9 cellular contexts compared by ENCODE assay signal in the genomic region with DNA sequence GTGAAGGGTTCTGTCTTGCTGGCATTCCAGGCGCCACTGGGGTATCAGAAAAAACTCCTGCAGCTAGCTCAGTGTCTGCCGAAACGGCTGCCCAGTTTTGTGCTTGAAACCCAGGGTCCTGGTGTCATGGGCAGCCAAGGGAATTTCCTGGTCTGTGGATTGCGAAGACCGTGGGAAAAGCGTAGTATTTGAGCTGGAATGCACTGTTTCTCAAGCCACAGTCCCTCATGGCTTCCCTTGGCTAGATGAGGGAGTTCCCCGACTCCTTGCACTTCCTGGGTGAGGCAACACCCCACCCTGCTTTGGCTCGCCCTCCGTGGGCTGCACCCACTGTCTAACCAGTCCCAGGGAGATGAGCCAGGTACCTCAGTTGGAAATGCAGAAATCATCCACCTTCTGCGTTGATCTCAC. TPM values are rescaled to one million over a fixed set of nuclear protein-coding genes. Genes with fewer than 3 reads are reported as not detected.
A peak's percentile ranks its signal among the peaks of the same experiment; 100 is the strongest.
DNase-seq lines count a peak whose midpoint lies in the region; ATAC-seq and TF ChIP-seq lines count a peak whose summit lies in the region.
"Had no signal": no experiment of that assay in that cellular context is flagged by ENCODE, and none has a peak within 500 bp of the region (broad histone marks: within the 10 kb centered on the region; RNA-seq: fewer than 3 reads in every experiment).

No MANE protein-coding gene starts in this region.

- no peak for TF ChIP-seq EP300 in gastroesophageal sphincter (IDR thresholded peaks at IDR 0.05)

- H3K27me3 Mint-ChIP-seq in activated CD4-positive, alpha-beta T cell treated with anti-CD3 and anti-CD28 coated beads, Interleukin-2, amount 10 ng/mL, durations not matched to agents 7 days and 5 days: no peaks in the 10 kb centered on the region
- H3K27me3 Mint-ChIP-seq in activated T-helper 1 cell treated with anti-CD3 and anti-CD28 coated beads, Interleukin-12 subunit alpha, Interleukin-12 subunit beta, Interleukin-2, Interleukin-4 antibody, amounts not matched to agents 30 ng/mL and 10 ng/mL and 1 ng/mL, durations not matched to agents 14 hours and 24 hours and 36 hours (ENCODE audit: insufficient read depth): no peaks in the 10 kb centered on the region

- peaks cover 0 to 86% of the 10 kb centered on the region in 2 donors for H3K36me3 ChIP-seq in gastroesophageal sphincter

- H3K36me3 Mint-ChIP-seq in activated CD4-positive, alpha-beta T cell treated with anti-CD3 and anti-CD28 coated beads, Interleukin-2, amount 10 ng/mL, durations not matched to agents 7 days and 5 days (ENCODE audit: low read depth): peaks cover 67% of the 10 kb centered on the region
- peaks cover 49% of the 10 kb centered on the region for H3K36me3 Mint-ChIP-seq in activated T-helper 1 cell treated with anti-CD3 and anti-CD28 coated beads, Interleukin-12 subunit alpha, Interleukin-12 subunit beta, Interleukin-2, Interleukin-4 antibody, amounts not matched to agents 30 ng/mL and 10 ng/mL and 1 ng/mL, durations not matched to agents 14 hours and 24 hours and 36 hours (ENCODE audit: low read depth)

- H3K27ac Mint-ChIP-seq in activated CD4-positive, alpha-beta T cell treated with anti-CD3 and anti-CD28 coated beads, Interleukin-2, amount 10 ng/mL, durations not matched to agents 7 days and 5 days: peak overlapping the region; percentile 85
- peak overlapping the region; percentile 83 for H3K27ac Mint-ChIP-seq in activated T-helper 1 cell treated with anti-CD3 and anti-CD28 coated beads, Interleukin-12 subunit alpha, Interleukin-12 subunit beta, Interleukin-2, Interleukin-4 antibody, amounts not matched to agents 30 ng/mL and 10 ng/mL and 1 ng/mL, durations not matched to agents 14 hours and 24 hours and 36 hours

- TF ChIP-seq POLR2A in gastroesophageal sphincter (IDR thresholded peaks at IDR 0.05): no peak

- CTCF ChIA-PET in activated CD4-positive, alpha-beta T cell treated with anti-CD3 and anti-CD28 coated beads, Interleukin-2, amount 10 ng/mL, durations not matched to agents 7 days and 5 days (lab: Charles Lee): interaction anchor here (0.5 to 1.4 kb wide), 3 partner anchors 10 to 67 kb away, joined by 3 to 4 read pairs (median 3); no protein-coding TSS in a partner anchor

- no peaks in the 10 kb centered on the region for H3K9me3 ChIP-seq in gastroesophageal sphincter

- peaks cover 4% of the 10 kb centered on the region for H3K9me3 Mint-ChIP-seq in activated CD4-positive, alpha-beta T cell treated with anti-CD3 and anti-CD28 coated beads, Interleukin-2, amount 10 ng/mL, durations not matched to agents 7 days and 5 days
- peaks cover 6% of the 10 kb centered on the region for H3K9me3 Mint-ChIP-seq in activated T-helper 1 cell treated with anti-CD3 and anti-CD28 coated beads, Interleukin-12 subunit alpha, Interleukin-12 subunit beta, Interleukin-2, Interleukin-4 antibody, amounts not matched to agents 30 ng/mL and 10 ng/mL and 1 ng/mL, durations not matched to agents 14 hours and 24 hours and 36 hours

- POLR2A ChIA-PET in activated CD4-positive, alpha-beta T cell treated with anti-CD3 and anti-CD28 coated beads, Interleukin-2, amount 10 ng/mL, durations not matched to agents 7 days and 5 days (lab: Charles Lee): no interaction called here

- H3K4me3 ChIP-seq in fibroblast of villous mesenchyme (ENCODE audit: low read depth, low read length) (no peak overlapping the region), skin epidermis (no peak overlapping the region), gastroesophageal sphincter (no peak overlapping the region)

- no peak overlapping the region for H3K4me3 Mint-ChIP-seq in activated CD4-positive, alpha-beta T cell treated with anti-CD3 and anti-CD28 coated beads, Interleukin-2, amount 10 ng/mL, durations not matched to agents 7 days and 5 days
- peak overlapping the region; percentile 5 for H3K4me3 Mint-ChIP-seq in activated T-helper 1 cell treated with anti-CD3 and anti-CD28 coated beads, Interleukin-12 subunit alpha, Interleukin-12 subunit beta, Interleukin-2, Interleukin-4 antibody, amounts not matched to agents 30 ng/mL and 10 ng/mL and 1 ng/mL, durations not matched to agents 14 hours and 24 hours and 36 hours

- no peak for DNase-seq in activated CD4-positive, alpha-beta T cell treated with anti-CD3 and anti-CD28 coated beads, Interleukin-2, amount 10 ng/mL, durations not matched to agents 7 days and 5 days
- DNase-seq in activated CD4-positive, alpha-beta T cell treated with anti-CD3 and anti-CD28 coated beads, Interleukin-2, amount 50 U/mL, for 1 hour: no peak
- no peak for DNase-seq in activated T-helper 1 cell treated with anti-CD3 and anti-CD28 coated beads, Interleukin-12 subunit alpha, Interleukin-12 subunit beta, Interleukin-2, Interleukin-4 antibody, amounts not matched to agents 30 ng/mL and 10 ng/mL and 1 ng/mL, durations not matched to agents 14 hours and 24 hours and 36 hours (ENCODE audit: low spot score)
- DNase-seq in fibroblast of villous mesenchyme (ENCODE audit: low read depth) (peak; percentile 83), activated gamma-delta T cell (lab: John Stamatoyannopoulos, UW) (no peak)
- DNase-seq: stimulated activated CD8-positive, alpha-beta memory T cell treated with anti-CD3 and anti-CD28 coated beads, Interleukin-4, amount 100 ng/mL, for 48 hours had no signal

- H3K27ac ChIP-seq in skin epidermis: peak overlapping the region in 19 of 21 experiments; percentile 6 to 75 (median 56)
- no peak overlapping the region for H3K27ac ChIP-seq in gastroesophageal sphincter

- H3K4me1 Mint-ChIP-seq in activated CD4-positive, alpha-beta T cell treated with anti-CD3 and anti-CD28 coated beads, Interleukin-2, amount 10 ng/mL, durations not matched to agents 7 days and 5 days: peaks cover 39% of the 10 kb centered on the region
- H3K4me1 Mint-ChIP-seq in activated T-helper 1 cell treated with anti-CD3 and anti-CD28 coated beads, Interleukin-12 subunit alpha, Interleukin-12 subunit beta, Interleukin-2, Interleukin-4 antibody, amounts not matched to agents 30 ng/mL and 10 ng/mL and 1 ng/mL, durations not matched to agents 14 hours and 24 hours and 36 hours (ENCODE audit: low read depth): peaks cover 38% of the 10 kb centered on the region

- ATAC-seq in gastroesophageal sphincter: no peak
- no peak for ATAC-seq in HG02973 (IDR thresholded peaks at IDR 0.05; ENCODE audit: unreplicated experiment)

- 80% methylated on average over 1 of the region's 10 CpGs; no CpG with 5 or more reads in 1 of the 2 donors for WGBS in gastroesophageal sphincter (ENCODE audit: low coverage in 1 of 2), 2 donors

- no peak for TF ChIP-seq CTCF in fibroblast of villous mesenchyme (IDR thresholded peaks at IDR 0.05; ENCODE audit: insufficient read depth, low read depth, low read length)
- TF ChIP-seq CTCF in gastroesophageal sphincter (IDR thresholded peaks at IDR 0.05): no peak

- intact Hi-C loops in activated T-helper 1 cell treated with anti-CD3 and anti-CD28 coated beads, Interleukin-12 subunit alpha, Interleukin-12 subunit beta, Interleukin-2, Interleukin-4 antibody, amounts not matched to agents 30 ng/mL and 10 ng/mL and 1 ng/mL, durations not matched to agents 14 hours and 24 hours and 36 hours (cut with micrococcal nuclease): no loop called here

- H3K27me3 ChIP-seq in gastroesophageal sphincter: no peaks in the 10 kb centered on the region

- H3K4me1 ChIP-seq in gastroesophageal sphincter: peaks cover 0 to 8% (median 0%) of the 10 kb centered on the region in 3 donors

RNA-seq across cellular contexts. Expression of gene NOP14, which starts 40.1 kb away (rescaled TPM):
- total RNA-seq in activated CD4-positive, alpha-beta T cell treated with anti-CD3 and anti-CD28 coated beads, Interleukin-2, amount 10 ng/mL, durations not matched to agents 7 days and 5 days: 10 to 100 TPM; 49.1 to 50.7 TPM
- total RNA-seq in activated T-helper 1 cell treated with anti-CD3 and anti-CD28 coated beads, Interleukin-12 subunit alpha, Interleukin-12 subunit beta, Interleukin-2, Interleukin-4 antibody, amounts not matched to agents 30 ng/mL and 10 ng/mL and 1 ng/mL, durations not matched to agents 14 hours and 24 hours and 36 hours: 140 and 142 TPM in 2 replicates
- total RNA-seq in fibroblast of villous mesenchyme (19.3 and 26.3 TPM in 2 replicates), gastroesophageal sphincter (10 to 100 TPM; 17.6 to 25.2 (median 20.4) TPM)

RNA-seq across cellular contexts. Expression of gene GRK4, which starts 40.2 kb away (rescaled TPM):
- 1 to 10 TPM; 2.5 to 5.2 TPM for total RNA-seq in activated CD4-positive, alpha-beta T cell treated with anti-CD3 and anti-CD28 coated beads, Interleukin-2, amount 10 ng/mL, durations not matched to agents 7 days and 5 days
- total RNA-seq in activated T-helper 1 cell treated with anti-CD3 and anti-CD28 coated beads, Interleukin-12 subunit alpha, Interleukin-12 subunit beta, Interleukin-2, Interleukin-4 antibody, amounts not matched to agents 30 ng/mL and 10 ng/mL and 1 ng/mL, durations not matched to agents 14 hours and 24 hours and 36 hours: 4.4 and 4.5 TPM in 2 replicates
- 6.4 and 7.3 TPM in 2 replicates for total RNA-seq in fibroblast of villous mesenchyme
- total RNA-seq in gastroesophageal sphincter: 1 to 10 TPM; 4.2 to 9.5 (median 6.2) TPM

Comparison
In these comparisons a context has a peak if more than half of its experiments do, and no peak if none do; other contexts are left out.
1. H3K27ac ChIP-seq: peak in skin epidermis (19 of 21); none in gastroesophageal sphincter (0 of 4).